ENCODE assay signal across 1 cellular context in the genomic region with DNA sequence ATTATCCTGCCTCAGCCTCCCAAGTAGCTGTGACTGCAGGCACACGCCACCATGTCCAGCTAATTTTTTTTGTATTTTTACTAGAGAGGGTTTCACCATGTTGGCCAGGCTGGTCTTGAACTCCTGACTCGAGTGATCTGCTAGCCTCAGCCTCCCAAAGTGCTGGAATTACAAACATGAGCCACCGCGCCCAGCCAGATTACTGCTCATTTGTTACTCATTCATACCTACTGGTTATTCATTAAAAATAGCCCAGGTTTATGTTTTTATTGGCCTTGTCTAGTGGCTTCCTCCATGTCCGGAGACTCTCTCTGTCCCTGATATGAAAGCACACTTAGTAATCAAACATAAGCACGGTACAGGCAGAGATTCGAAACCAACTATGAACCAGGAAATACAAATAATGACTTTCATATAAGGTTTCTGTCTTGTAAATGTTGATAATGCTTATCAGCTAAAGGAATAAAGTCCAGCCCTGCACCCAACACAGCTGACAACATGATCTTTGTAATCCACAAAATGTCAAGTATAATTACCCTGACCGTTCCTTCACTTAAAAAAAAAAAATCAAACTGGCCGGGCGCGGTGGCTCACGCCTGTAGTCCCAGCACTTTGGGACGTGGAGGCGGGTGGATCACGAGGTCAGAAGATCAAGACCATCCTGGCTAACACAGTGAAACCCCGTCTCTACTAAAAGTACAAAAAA.
TF ChIP-seq lines count a peak whose summit lies in the region.

No MANE protein-coding gene starts in this region.

TF ChIP-seq in HepG2, 621 proteins besides CTCF, POLR2A, EP300 and RAD21 (continued from another document and continues in another):
- TF ChIP-seq MED1 (CRISPR knock-in tag; IDR thresholded peaks at IDR 0.05) (peak; percentile 90), ZNF710 (CRISPR knock-in tag; IDR thresholded peaks at IDR 0.05; ENCODE audit: borderline replicate concordance) (peak; percentile 43; the same call in 1 of the 2 replicates), ZNF501 (CRISPR knock-in tag; IDR thresholded peaks at IDR 0.05) (peak; percentile 50; the same call in 1 of the 2 replicates), POGZ (CRISPR knock-in tag; IDR thresholded peaks at IDR 0.05) (peak; percentile 40; the same call in 1 of the 2 replicates), ELF4 (CRISPR knock-in tag; IDR thresholded peaks at IDR 0.05; ENCODE audit: borderline replicate concordance) (peak; percentile 84; the same call in 1 of the 2 replicates), GMEB2 (CRISPR knock-in tag; IDR thresholded peaks at IDR 0.05; ENCODE audit: low read depth) (no peak), MED13 (CRISPR knock-in tag; IDR thresholded peaks at IDR 0.05) (peak; percentile 72; the same call in 1 of the 2 replicates), AKAP8 (CRISPR knock-in tag; IDR thresholded peaks at IDR 0.05) (no peak; the same call in 1 of the 2 replicates), MYC (CRISPR knock-in tag; IDR thresholded peaks at IDR 0.05; ENCODE audit: borderline replicate concordance) (no peak), ZNF530 (CRISPR knock-in tag; IDR thresholded peaks at IDR 0.05; ENCODE audit: low read depth) (no peak), ZNF451 (CRISPR knock-in tag; IDR thresholded peaks at IDR 0.05) (no peak), HNF4G (IDR thresholded peaks at IDR 0.05; ENCODE audit: borderline replicate concordance, low read depth, low read length) (peak; percentile 89), HNF4G (CRISPR knock-in tag; IDR thresholded peaks at IDR 0.05; ENCODE audit: borderline replicate concordance, low read depth) (0 out of 2 replicates have a peak, but pooled peaks have one; percentile 33), FOXO1 (CRISPR knock-in tag; IDR thresholded peaks at IDR 0.05) (peak; percentile 65; the same call in 1 of the 2 replicates), LCORL (IDR thresholded peaks at IDR 0.05) (no peak), LCORL (CRISPR knock-in tag; IDR thresholded peaks at IDR 0.05) (peak; percentile 63; the same call in 1 of the 2 replicates), ZNF550 (CRISPR knock-in tag; IDR thresholded peaks at IDR 0.05; ENCODE audit: borderline replicate concordance) (no peak), FOXK1 (CRISPR knock-in tag; IDR thresholded peaks at IDR 0.05; ENCODE audit: borderline replicate concordance, low read depth) (0 out of 2 replicates have a peak, but pooled peaks have one; percentile 21), ERF (CRISPR knock-in tag; IDR thresholded peaks at IDR 0.05) (peak; percentile 60), NCOR1 (IDR thresholded peaks at IDR 0.05; ENCODE audit: borderline replicate concordance, low read length) (peak; percentile 76), KDM6A (CRISPR knock-in tag; IDR thresholded peaks at IDR 0.05; ENCODE audit: low read depth) (peak; percentile 66), SMARCC2 (IDR thresholded peaks at IDR 0.05) (no peak), ZNF747 (CRISPR knock-in tag; IDR thresholded peaks at IDR 0.05; ENCODE audit: borderline replicate concordance) (0 out of 2 replicates have a peak, but pooled peaks have one; percentile 33), GATA4 (IDR thresholded peaks at IDR 0.05; ENCODE audit: borderline replicate concordance, low read depth) (peak; percentile 95), SNAPC4 (CRISPR knock-in tag; IDR thresholded peaks at IDR 0.05) (no peak), CHD4 (IDR thresholded peaks at IDR 0.05; ENCODE audit: borderline replicate concordance, low read length) (peak; percentile 98)
- TF ChIP-seq, protein P1, sequence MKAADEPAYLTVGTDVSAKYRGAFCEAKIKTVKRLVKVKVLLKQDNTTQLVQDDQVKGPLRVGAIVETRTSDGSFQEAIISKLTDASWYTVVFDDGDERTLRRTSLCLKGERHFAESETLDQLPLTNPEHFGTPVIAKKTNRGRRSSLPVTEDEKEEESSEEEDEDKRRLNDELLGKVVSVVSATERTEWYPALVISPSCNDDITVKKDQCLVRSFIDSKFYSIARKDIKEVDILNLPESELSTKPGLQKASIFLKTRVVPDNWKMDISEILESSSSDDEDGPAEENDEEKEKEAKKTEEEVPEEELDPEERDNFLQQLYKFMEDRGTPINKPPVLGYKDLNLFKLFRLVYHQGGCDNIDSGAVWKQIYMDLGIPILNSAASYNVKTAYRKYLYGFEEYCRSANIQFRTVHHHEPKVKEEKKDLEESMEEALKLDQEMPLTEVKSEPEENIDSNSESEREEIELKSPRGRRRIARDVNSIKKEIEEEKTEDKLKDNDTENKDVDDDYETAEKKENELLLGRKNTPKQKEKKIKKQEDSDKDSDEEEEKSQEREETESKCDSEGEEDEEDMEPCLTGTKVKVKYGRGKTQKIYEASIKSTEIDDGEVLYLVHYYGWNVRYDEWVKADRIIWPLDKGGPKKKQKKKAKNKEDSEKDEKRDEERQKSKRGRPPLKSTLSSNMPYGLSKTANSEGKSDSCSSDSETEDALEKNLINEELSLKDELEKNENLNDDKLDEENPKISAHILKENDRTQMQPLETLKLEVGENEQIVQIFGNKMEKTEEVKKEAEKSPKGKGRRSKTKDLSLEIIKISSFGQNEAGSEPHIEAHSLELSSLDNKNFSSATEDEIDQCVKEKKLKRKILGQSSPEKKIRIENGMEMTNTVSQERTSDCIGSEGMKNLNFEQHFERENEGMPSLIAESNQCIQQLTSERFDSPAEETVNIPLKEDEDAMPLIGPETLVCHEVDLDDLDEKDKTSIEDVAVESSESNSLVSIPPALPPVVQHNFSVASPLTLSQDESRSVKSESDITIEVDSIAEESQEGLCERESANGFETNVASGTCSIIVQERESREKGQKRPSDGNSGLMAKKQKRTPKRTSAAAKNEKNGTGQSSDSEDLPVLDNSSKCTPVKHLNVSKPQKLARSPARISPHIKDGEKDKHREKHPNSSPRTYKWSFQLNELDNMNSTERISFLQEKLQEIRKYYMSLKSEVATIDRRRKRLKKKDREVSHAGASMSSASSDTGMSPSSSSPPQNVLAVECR (CRISPR knock-in tag; IDR thresholded peaks at IDR 0.05; ENCODE audit: borderline replicate concordance), result peak; percentile 52; the same call in 1 of the 2 replicates
- TF ChIP-seq, protein P2, sequence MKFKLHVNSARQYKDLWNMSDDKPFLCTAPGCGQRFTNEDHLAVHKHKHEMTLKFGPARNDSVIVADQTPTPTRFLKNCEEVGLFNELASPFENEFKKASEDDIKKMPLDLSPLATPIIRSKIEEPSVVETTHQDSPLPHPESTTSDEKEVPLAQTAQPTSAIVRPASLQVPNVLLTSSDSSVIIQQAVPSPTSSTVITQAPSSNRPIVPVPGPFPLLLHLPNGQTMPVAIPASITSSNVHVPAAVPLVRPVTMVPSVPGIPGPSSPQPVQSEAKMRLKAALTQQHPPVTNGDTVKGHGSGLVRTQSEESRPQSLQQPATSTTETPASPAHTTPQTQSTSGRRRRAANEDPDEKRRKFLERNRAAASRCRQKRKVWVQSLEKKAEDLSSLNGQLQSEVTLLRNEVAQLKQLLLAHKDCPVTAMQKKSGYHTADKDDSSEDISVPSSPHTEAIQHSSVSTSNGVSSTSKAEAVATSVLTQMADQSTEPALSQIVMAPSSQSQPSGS (CRISPR knock-in tag; IDR thresholded peaks at IDR 0.05), result peak; percentile 70; the same call in 1 of the 2 replicates
- TF ChIP-seq, protein P3, sequence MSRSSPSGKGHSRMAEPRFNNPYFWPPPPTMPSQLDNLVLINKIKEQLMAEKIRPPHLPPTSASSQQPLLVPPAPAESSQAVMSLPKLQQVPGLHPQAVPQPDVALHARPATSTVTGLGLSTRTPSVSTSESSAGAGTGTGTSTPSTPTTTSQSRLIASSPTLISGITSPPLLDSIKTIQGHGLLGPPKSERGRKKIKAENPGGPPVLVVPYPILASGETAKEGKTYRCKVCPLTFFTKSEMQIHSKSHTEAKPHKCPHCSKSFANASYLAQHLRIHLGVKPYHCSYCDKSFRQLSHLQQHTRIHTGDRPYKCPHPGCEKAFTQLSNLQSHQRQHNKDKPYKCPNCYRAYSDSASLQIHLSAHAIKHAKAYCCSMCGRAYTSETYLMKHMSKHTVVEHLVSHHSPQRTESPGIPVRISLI (CRISPR knock-in tag; IDR thresholded peaks at IDR 0.05; ENCODE audit: borderline replicate concordance), result peak; percentile 99
- TF ChIP-seq, protein P4, sequence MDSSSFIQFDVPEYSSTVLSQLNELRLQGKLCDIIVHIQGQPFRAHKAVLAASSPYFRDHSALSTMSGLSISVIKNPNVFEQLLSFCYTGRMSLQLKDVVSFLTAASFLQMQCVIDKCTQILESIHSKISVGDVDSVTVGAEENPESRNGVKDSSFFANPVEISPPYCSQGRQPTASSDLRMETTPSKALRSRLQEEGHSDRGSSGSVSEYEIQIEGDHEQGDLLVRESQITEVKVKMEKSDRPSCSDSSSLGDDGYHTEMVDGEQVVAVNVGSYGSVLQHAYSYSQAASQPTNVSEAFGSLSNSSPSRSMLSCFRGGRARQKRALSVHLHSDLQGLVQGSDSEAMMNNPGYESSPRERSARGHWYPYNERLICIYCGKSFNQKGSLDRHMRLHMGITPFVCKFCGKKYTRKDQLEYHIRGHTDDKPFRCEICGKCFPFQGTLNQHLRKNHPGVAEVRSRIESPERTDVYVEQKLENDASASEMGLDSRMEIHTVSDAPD (CRISPR knock-in tag; IDR thresholded peaks at IDR 0.05), result peak; percentile 67; the same call in 1 of the 2 replicates
- TF ChIP-seq, protein P5, sequence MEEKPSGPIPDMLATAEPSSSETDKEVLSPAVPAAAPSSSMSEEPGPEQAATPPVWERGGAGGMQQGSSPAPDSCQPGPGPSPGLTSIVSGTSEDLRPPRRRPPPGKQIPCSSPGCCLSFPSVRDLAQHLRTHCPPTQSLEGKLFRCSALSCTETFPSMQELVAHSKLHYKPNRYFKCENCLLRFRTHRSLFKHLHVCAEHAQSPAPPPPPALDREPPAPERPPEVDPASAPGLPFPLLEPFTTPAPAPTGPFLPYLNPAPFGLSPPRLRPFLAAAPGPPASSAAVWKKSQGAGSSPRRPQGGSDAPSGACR (CRISPR knock-in tag; IDR thresholded peaks at IDR 0.05), result 0 out of 2 replicates have a peak, but pooled peaks have one; percentile 55
